ENCODE assay signal across 2 cellular contexts in genomic region chr10:69801094-69801433, GRCh38.
TF ChIP-seq lines count a peak whose summit lies in the region.

No MANE protein-coding gene starts in this region.

TF ChIP-seq in HEK293, 187 proteins besides CTCF, POLR2A, EP300 and RAD21 (continued from another document and continues in another):
- TF ChIP-seq ZNF518A (tag by site-specific recombination; conservative IDR thresholded peaks at IDR 0.05; ENCODE audit: low read depth) (no peak), BCL11B (tag by site-specific recombination; IDR thresholded peaks at IDR 0.05; ENCODE audit: low read depth) (no peak), GLIS1 (tag by site-specific recombination; IDR thresholded peaks at IDR 0.05) (peak; percentile 38), ZNF571 (tag by site-specific recombination; IDR thresholded peaks at IDR 0.05) (no peak), HOXD13 (CRISPR knock-in tag; IDR thresholded peaks at IDR 0.05; ENCODE audit: borderline replicate concordance) (no peak), ZEB2 (tag by site-specific recombination; IDR thresholded peaks at IDR 0.05) (no peak), ZSCAN16 (tag by site-specific recombination; IDR thresholded peaks at IDR 0.05) (no peak), ZNF585B (tag by site-specific recombination; IDR thresholded peaks at IDR 0.05) (no peak), ZXDB (tag by site-specific recombination; IDR thresholded peaks at IDR 0.05) (no peak; the same call in 1 of the 2 replicates), ZNF639 (tag by site-specific recombination; IDR thresholded peaks at IDR 0.05) (no peak), ZNF777 (tag by site-specific recombination; IDR thresholded peaks at IDR 0.05; ENCODE audit: borderline replicate concordance) (0 out of 2 replicates have a peak, but pooled peaks have one; percentile 33), SALL2 (tag by site-specific recombination; IDR thresholded peaks at IDR 0.05; ENCODE audit: borderline replicate concordance) (no peak), ZBTB20 (tag by site-specific recombination; IDR thresholded peaks at IDR 0.05) (no peak), FEZF1 (tag by site-specific recombination; IDR thresholded peaks at IDR 0.05) (no peak), ZNF488 (tag by site-specific recombination; IDR thresholded peaks at IDR 0.05) (no peak)

TF ChIP-seq in SK-N-SH treated with all-trans-retinoic acid at 6 μM for 48 hours, 23 proteins besides CTCF, POLR2A, EP300 and RAD21 (continued from another document):
- TF ChIP-seq TSHZ2 (CRISPR knock-in tag; IDR thresholded peaks at IDR 0.05) (no peak), ZFP30 (CRISPR knock-in tag; IDR thresholded peaks at IDR 0.05) (no peak)
